In genomic region chr12:54281261-54281638, GRCh38 we compare ENCODE assay signal across 1 cellular context.
TF ChIP-seq lines count a peak whose summit lies in the region.

No MANE protein-coding gene starts in this region.

TF ChIP-seq in HepG2, 621 proteins besides CTCF, POLR2A, EP300 and RAD21:
- 0 out of 2 replicates have a peak, but pooled peaks have one; percentile 9 for TF ChIP-seq ZNF512 (CRISPR knock-in tag; IDR thresholded peaks at IDR 0.05)
- 0 out of 2 replicates have a peak, but pooled peaks have one; percentile 26 for TF ChIP-seq ATF1 (CRISPR knock-in tag; IDR thresholded peaks at IDR 0.05)
- peak; percentile 7; the same call in 1 of the 2 replicates for TF ChIP-seq FLYWCH1 (CRISPR knock-in tag; IDR thresholded peaks at IDR 0.05)
- TF ChIP-seq ARID2 (CRISPR knock-in tag; IDR thresholded peaks at IDR 0.05; ENCODE audit: borderline replicate concordance) = 0 out of 2 replicates have a peak, but pooled peaks have one; percentile 10
- TF ChIP-seq ZNF703 (CRISPR knock-in tag; IDR thresholded peaks at IDR 0.05; ENCODE audit: borderline replicate concordance) = peak; percentile 56; the same call in 1 of the 2 replicates
- peak; percentile 30; the same call in 1 of the 2 replicates for TF ChIP-seq MNT (IDR thresholded peaks at IDR 0.05)
- peak; percentile 37; the same call in 1 of the 2 replicates for TF ChIP-seq POLR2AphosphoS5 (IDR thresholded peaks at IDR 0.05; ENCODE audit: low read depth, low read length)
- 0 out of 2 replicates have a peak, but pooled peaks have one; percentile 59 for TF ChIP-seq ZNF224 (CRISPR knock-in tag; IDR thresholded peaks at IDR 0.05)
- TF ChIP-seq CCDC6 (CRISPR knock-in tag; IDR thresholded peaks at IDR 0.05) = 0 out of 2 replicates have a peak, but pooled peaks have one; percentile 8
- 0 out of 2 replicates have a peak, but pooled peaks have one; percentile 5 for TF ChIP-seq RARG (CRISPR knock-in tag; IDR thresholded peaks at IDR 0.05; ENCODE audit: low read depth)
- 0 out of 2 replicates have a peak, but pooled peaks have one; percentile 3 for TF ChIP-seq ZSCAN25 (CRISPR knock-in tag; IDR thresholded peaks at IDR 0.05)
- TF ChIP-seq ZNF18 (CRISPR knock-in tag; IDR thresholded peaks at IDR 0.05; ENCODE audit: insufficient replicate concordance) = peak; percentile 77
- TF ChIP-seq KLF13 (CRISPR knock-in tag; IDR thresholded peaks at IDR 0.05) = 0 out of 2 replicates have a peak, but pooled peaks have one; percentile 60
- peak; percentile 20 for TF ChIP-seq YY1 (IDR thresholded peaks at IDR 0.05; ENCODE audit: insufficient read depth, insufficient replicate concordance, low read depth, low read length)
- TF ChIP-seq EEA1 (CRISPR knock-in tag; IDR thresholded peaks at IDR 0.05; ENCODE audit: borderline replicate concordance) = 0 out of 2 replicates have a peak, but pooled peaks have one; percentile 4
- peak; percentile 15; the same call in 1 of the 2 replicates for TF ChIP-seq KDM5A (IDR thresholded peaks at IDR 0.05; ENCODE audit: borderline replicate concordance, low read length)
- TF ChIP-seq ZNF331 (CRISPR knock-in tag; IDR thresholded peaks at IDR 0.05) = 0 out of 2 replicates have a peak, but pooled peaks have one; percentile 5
- 0 out of 2 replicates have a peak, but pooled peaks have one; percentile 15 for TF ChIP-seq ZNF136 (CRISPR knock-in tag; IDR thresholded peaks at IDR 0.05; ENCODE audit: low read depth)
- TF ChIP-seq ZBTB42 (CRISPR knock-in tag; IDR thresholded peaks at IDR 0.05) = peak; percentile 52; the same call in 1 of the 2 replicates
- 0 out of 2 replicates have a peak, but pooled peaks have one; percentile 4 for TF ChIP-seq ZNF318 (CRISPR knock-in tag; IDR thresholded peaks at IDR 0.05)
- TF ChIP-seq MYPOP (CRISPR knock-in tag; IDR thresholded peaks at IDR 0.05) = peak; percentile 70; the same call in 1 of the 2 replicates
